17 cellular contexts compared by ENCODE assay signal in genomic region chr11:30244255-30244654, GRCh38. TPM values are rescaled to one million over a fixed set of nuclear protein-coding genes. Genes with fewer than 3 reads are reported as not detected.
DNase-seq lines count a peak whose midpoint lies in the region; ATAC-seq, FAIRE-seq and TF ChIP-seq lines count a peak whose summit lies in the region.
"Had no signal": no experiment of that assay in that cellular context is flagged by ENCODE, and none has a peak within 500 bp of the region (broad histone marks: within the 10 kb centered on the region; RNA-seq: fewer than 3 reads in every experiment).

No MANE protein-coding gene starts in this region.

- H3K27me3 ChIP-seq in osteoblast (ENCODE audit: insufficient read depth, low read length) (no peaks in the 10 kb centered on the region), GM23338 (ENCODE audit: insufficient read depth) (no peaks in the 10 kb centered on the region)

- ATAC-seq in GM23338, result no peak
- no peak for ATAC-seq in HG03432 (IDR thresholded peaks at IDR 0.05; ENCODE audit: unreplicated experiment)
- no peak for ATAC-seq in HG03342 (IDR thresholded peaks at IDR 0.05; ENCODE audit: unreplicated experiment)
- ATAC-seq: CD8-positive, alpha-beta T cell had no signal

- H2AFZ ChIP-seq in osteoblast (ENCODE audit: low read length) (no peak overlapping the region), GM23338 (no peak overlapping the region)

- H3K9me3 Mint-ChIP-seq in GM23338 (no peaks in the 10 kb centered on the region), chondrocyte (ENCODE audit: low read depth) (peaks cover 6% of the 10 kb centered on the region)
- H3K9me3 Mint-ChIP-seq: CD8-positive, alpha-beta T cell had no signal

- H3K36me3 Mint-ChIP-seq in GM23338 (ENCODE audit: low read depth) (no peaks in the 10 kb centered on the region), chondrocyte (ENCODE audit: low read depth) (no peaks in the 10 kb centered on the region)
- H3K36me3 Mint-ChIP-seq: CD8-positive, alpha-beta T cell had no signal

- H3K27ac ChIP-seq in epithelial cell of prostate (no peak overlapping the region), osteoblast (ENCODE audit: low read depth, low read length) (no peak overlapping the region), GM23338 (ENCODE audit: low read depth) (no peak overlapping the region)
- H3K27ac ChIP-seq: left ventricle myocardium inferior had no signal

- H3K4me2 ChIP-seq in osteoblast (ENCODE audit: insufficient read depth, low read length), result no peak overlapping the region
- no peak overlapping the region for H3K4me2 ChIP-seq in GM23338

- H3K9me2 ChIP-seq in GM23338 (ENCODE audit: insufficient read depth), result no peaks in the 10 kb centered on the region

- DNase-seq in Daoy (ENCODE audit: low read depth), result peak; percentile 45
- peak; percentile 38 for DNase-seq in RCC 7860 (ENCODE audit: low spot score)
- DNase-seq in epithelial cell of prostate (ENCODE audit: low read depth, low spot score), result peak; percentile 39
- peak; percentile 52 for DNase-seq in osteoblast (ENCODE audit: insufficient read length, low spot score, missing footprints)
- no peak for DNase-seq in GM23338 (ENCODE audit: low spot score)
- DNase-seq in chondrocyte (ENCODE audit: low spot score), result no peak
- DNase-seq: activated gamma-delta T cell treated with Interleukin-2 at 50 U/mL for 16 hours; CD8-positive, alpha-beta T cell; cortex of kidney; glutamatergic neuron; left ventricle myocardium inferior; NCI-H187 treated with DMSO at 0.1 percent for 48 hours; stimulated activated CD4-positive, alpha-beta T cell treated with anti-CD3 and anti-CD28 coated beads, Interleukin-15, amount 100 ng/mL, for 24 hours; stimulated activated CD8-positive, alpha-beta memory T cell treated with anti-CD3 and anti-CD28 coated beads, Interleukin-4, amount 100 ng/mL, for 48 hours had no signal

- TF ChIP-seq CTCF in osteoblast (IDR thresholded peaks at IDR 0.05; ENCODE audit: extremely low read depth, low read depth, low read length), result no peak
- no peak for TF ChIP-seq CTCF in GM23338 (conservative IDR thresholded peaks at IDR 0.05; ENCODE audit: low read depth in 2 of 2)
- TF ChIP-seq CTCF in chondrocyte (IDR thresholded peaks at IDR 0.05), result no peak

- no peak for FAIRE-seq in RCC 7860 (lab: Jason Lieb, UNC)

- H3K4me3 Mint-ChIP-seq in GM23338 (no peak overlapping the region), chondrocyte (ENCODE audit: unreplicated experiment) (no peak overlapping the region)
- H3K4me3 Mint-ChIP-seq: CD8-positive, alpha-beta T cell had no signal

- H3K79me2 ChIP-seq in osteoblast (ENCODE audit: insufficient read depth, low read length) (no peaks in the 10 kb centered on the region), GM23338 (replicated peaks; ENCODE audit: insufficient read depth) (no peaks in the 10 kb centered on the region)

- no peaks in the 10 kb centered on the region for H3K9me3 ChIP-seq in osteoblast (ENCODE audit: low read depth, low read length)
- H3K9me3 ChIP-seq: left ventricle myocardium inferior had no signal

- no peaks in the 10 kb centered on the region for H3K27me3 Mint-ChIP-seq in GM23338 (ENCODE audit: insufficient read depth, low read depth, poor library complexity)
- no peaks in the 10 kb centered on the region for H3K27me3 Mint-ChIP-seq in chondrocyte (ENCODE audit: low read depth)

- H3F3A ChIP-seq in GM23338 (replicated peaks; ENCODE audit: low read depth), result no peaks in the 10 kb centered on the region

- no peaks in the 10 kb centered on the region for H3K4me1 ChIP-seq in osteoblast (ENCODE audit: insufficient read depth, low read length)
- no peaks in the 10 kb centered on the region for H3K4me1 ChIP-seq in GM23338 (ENCODE audit: insufficient read depth)
- H3K4me1 ChIP-seq: left ventricle myocardium inferior had no signal

- no peak overlapping the region for H3K27ac Mint-ChIP-seq in GM23338
- no peak overlapping the region for H3K27ac Mint-ChIP-seq in chondrocyte (ENCODE audit: unreplicated experiment)
- H3K27ac Mint-ChIP-seq: CD8-positive, alpha-beta T cell had no signal

- H3K4me1 Mint-ChIP-seq in GM23338 (no peaks in the 10 kb centered on the region), chondrocyte (ENCODE audit: low read depth) (peaks cover 26% of the 10 kb centered on the region)

- H3K36me3 ChIP-seq in osteoblast (ENCODE audit: insufficient read depth, low read length) (no peaks in the 10 kb centered on the region), GM23338 (ENCODE audit: insufficient read depth) (no peaks in the 10 kb centered on the region)
- H3K36me3 ChIP-seq: left ventricle myocardium inferior had no signal

- H4K20me1 ChIP-seq in osteoblast (ENCODE audit: insufficient read depth, low read length), result no peaks in the 10 kb centered on the region
- no peaks in the 10 kb centered on the region for H4K20me1 ChIP-seq in GM23338 (replicated peaks; ENCODE audit: insufficient read depth)

- no peak overlapping the region for H3K4me3 ChIP-seq in osteoblast (ENCODE audit: insufficient read depth, low read length)
- no peak overlapping the region for H3K4me3 ChIP-seq in GM23338
- H3K4me3 ChIP-seq: left ventricle myocardium inferior had no signal

TF ChIP-seq in GM23338, 12 proteins besides CTCF, POLR2A, EP300 and RAD21 (continues in another document):
- TF ChIP-seq ETS1 (IDR thresholded peaks at IDR 0.05), result no peak
- TF ChIP-seq NANOG (IDR thresholded peaks at IDR 0.05; ENCODE audit: borderline replicate concordance), result no peak
- no peak for TF ChIP-seq ZNF462 (CRISPR knock-in tag; IDR thresholded peaks at IDR 0.05)
- no peak for TF ChIP-seq STAT1 (IDR thresholded peaks at IDR 0.05; ENCODE audit: unreplicated experiment)

RNA-seq across cellular contexts. Expression of gene FSHB, which starts 13.4 kb away (rescaled TPM):
- not detected in 2 replicates for total RNA-seq in Daoy (2014; rRNA removed; shearing (Covaris generic))
- total RNA-seq in osteoblast, result not detected in 2 replicates
- not detected in 2 replicates for total RNA-seq in GM23338 (2014; rRNA removed; shearing (Covaris generic))
- polyA plus RNA-seq in GM23338 (2016; fragmentation: Nextera tagmentation; extraction: Ambion mirVana), result not detected in 2 replicates
- total RNA-seq in chondrocyte, result not detected in 3 replicates
- total RNA-seq: CD8-positive, alpha-beta T cell; left ventricle myocardium inferior; T-helper 1 cell treated with Interleukin-12 subunit alpha and Interleukin-12 subunit beta and Interleukin-4 antibody, amounts not matched to agents 30 ng/mL and 1 ng/mL, for 36 hours had no signal

Comparison
In these comparisons a context has a peak if more than half of its experiments do, and no peak if none do; other contexts are left out.
1. DNase-seq: peak in Daoy (single experiment), RCC 7860 (single experiment), epithelial cell of prostate (single experiment) and osteoblast (single experiment); none in GM23338 (single experiment) and chondrocyte (single experiment).